20 cellular contexts compared by ENCODE assay signal in genomic region chr1:12460121-12460520, GRCh38.
A peak's percentile ranks its signal among the peaks of the same experiment; 100 is the strongest.
DNase-seq lines count a peak whose midpoint lies in the region; ATAC-seq and TF ChIP-seq lines count a peak whose summit lies in the region.
"Had no signal": no experiment of that assay in that cellular context is flagged by ENCODE, and none has a peak within 500 bp of the region (broad histone marks: within the 10 kb centered on the region; RNA-seq: fewer than 3 reads in every experiment).

No MANE protein-coding gene starts in this region.

- intact Hi-C loops in Panc1 (cut with micrococcal nuclease; ENCODE audit: unreplicated experiment) (no loop called here), Right ventricle myocardium superior (cut with DNase I) (loop anchor here (5.0 kb wide), 1 partner anchor 142 kb away; no protein-coding TSS in a partner anchor), lower lobe of right lung (cut with DNase I) (no loop called here)

- H3K27me3 ChIP-seq in Panc1 (ENCODE audit: control insufficient read depth, insufficient read depth, low read length) (no peaks in the 10 kb centered on the region), lower lobe of right lung (ENCODE audit: low read depth) (no peaks in the 10 kb centered on the region), stomach smooth muscle (ENCODE audit: control insufficient read depth in 1 of 2, insufficient read depth in 2 of 2, low read length in 2 of 2) (no peaks in the 10 kb centered on the region)
- H3K27me3 ChIP-seq: BE2C, upper lobe of right lung had no signal

- BruUV-seq in Panc1 (replicated peaks; lab: Mats Ljungman, UMichigan) = no TSS peak

- H3K36me3 ChIP-seq in Panc1 (ENCODE audit: control insufficient read depth, insufficient read depth, low read length) (no peaks in the 10 kb centered on the region), lower lobe of right lung (peaks cover 25% of the 10 kb centered on the region), stomach smooth muscle (ENCODE audit: control insufficient read depth in 2 of 2, insufficient read depth in 2 of 2, low read length in 2 of 2) (peaks cover 0 to 3% of the 10 kb centered on the region in 2 donors)
- H3K36me3 ChIP-seq: BE2C had no signal

- H3K9ac ChIP-seq in stomach smooth muscle (ENCODE audit: low read length in 2 of 2) = no peak overlapping the region

- no peak overlapping the region for H3K4me3 ChIP-seq in Panc1 (ENCODE audit: low read depth in 2 of 2, low read length in 2 of 2)
- no peak overlapping the region for H3K4me3 ChIP-seq in lower lobe of right lung
- H3K4me3 ChIP-seq in stomach smooth muscle (ENCODE audit: low read length in 2 of 2) = no peak overlapping the region
- H3K4me3 ChIP-seq: upper lobe of right lung had no signal

- H3K9me3 ChIP-seq in Panc1 (ENCODE audit: control insufficient read depth, insufficient read depth, low read depth, low read length) = no peaks in the 10 kb centered on the region
- no peaks in the 10 kb centered on the region for H3K9me3 ChIP-seq in lower lobe of right lung
- no peaks in the 10 kb centered on the region for H3K9me3 ChIP-seq in stomach smooth muscle (ENCODE audit: control insufficient read depth in 2 of 2, low read length in 2 of 2)
- H3K9me3 ChIP-seq: BE2C, upper lobe of right lung had no signal

- in situ Hi-C loops in Panc1 (cut with HindIII; ENCODE audit: low pct_unique_long_range_greater_than_20kb, low sequenced_read_pairs) = no loop called here

- ATAC-seq in Panc1 (no peak), Right ventricle myocardium superior (ENCODE audit: poor library complexity) (peak; percentile 71), lower lobe of right lung (no peak), esophagus mucosa (no peak), HG02870 (IDR thresholded peaks at IDR 0.05; ENCODE audit: unreplicated experiment) (no peak)
- ATAC-seq: upper lobe of right lung had no signal

- H3K27ac ChIP-seq in Panc1 (ENCODE audit: low read length) (peak overlapping the region; percentile 62; the same call in 1 of the 2 replicates), lower lobe of right lung (peak overlapping the region; percentile 76), stomach smooth muscle (ENCODE audit: low read length) (peak overlapping the region; percentile 60)

- CTCF ChIA-PET in Panc1 (lab: Charles Lee) = no interaction called here

- H3K4me1 ChIP-seq in Panc1 (ENCODE audit: control insufficient read depth, insufficient read depth, low read length) = peaks cover 17% of the 10 kb centered on the region
- H3K4me1 ChIP-seq in lower lobe of right lung = peaks cover 95% of the 10 kb centered on the region
- peaks cover 71% of the 10 kb centered on the region for H3K4me1 ChIP-seq in stomach smooth muscle (ENCODE audit: control insufficient read depth, insufficient read depth, low read length)
- H3K4me1 ChIP-seq: BE2C had no signal

- DNase-seq in Panc1 (ENCODE audit: low read depth, low spot score) = no peak
- DNase-seq in Right ventricle myocardium superior = peak; percentile 66
- DNase-seq in lower lobe of right lung = no peak
- no peak for DNase-seq in NCI-H2029 (lab: John Stamatoyannopoulos, UW)
- DNase-seq in pons (ENCODE audit: low spot score) = no peak
- DNase-seq: activated CD4-positive, alpha-beta T cell treated with anti-CD3 and anti-CD28 coated beads for 1 hour; activated effector memory CD4-positive, alpha-beta T cell treated with Interleukin-2 at 50 U/mL for 16 hours; activated naive CD8-positive, alpha-beta T cell treated with anti-CD3 and anti-CD28 coated beads for 36 hours; BE2C; DMS79 treated with DMSO at 0.1 percent for 48 hours; GF-D8; kidney; NCI-H1105 treated with DMSO at 0.1 percent for 48 hours; NCI-H2081; NCI-H774; RPMI8226; upper lobe of right lung had no signal

- TF ChIP-seq CTCF in Panc1 (IDR thresholded peaks at IDR 0.05) = no peak
- TF ChIP-seq CTCF in lower lobe of right lung (IDR thresholded peaks at IDR 0.05) = no peak

- POLR2A ChIA-PET in Panc1 (lab: Charles Lee) = no interaction called here
